Comparison of ENCODE assay signal across 9 cellular contexts in genomic region chr12:49553512-49554088, GRCh38. TPM values are rescaled to one million over a fixed set of nuclear protein-coding genes. Genes with fewer than 3 reads are reported as not detected.
DNase-seq lines count a peak whose midpoint lies in the region; ATAC-seq and TF ChIP-seq lines count a peak whose summit lies in the region.
"Had no signal": no experiment of that assay in that cellular context is flagged by ENCODE, and none has a peak within 500 bp of the region (broad histone marks: within the 10 kb centered on the region; RNA-seq: fewer than 3 reads in every experiment).

No MANE protein-coding gene starts in this region.

- no peak overlapping the region for H3K4me2 ChIP-seq in OCI-LY7 (ENCODE audit: low read length)

- no peak overlapping the region for H3K27ac Mint-ChIP-seq in Caco-2 (ENCODE audit: unreplicated experiment)
- H3K27ac Mint-ChIP-seq in stimulated activated naive B cell treated with anti-CD40 and anti-IgM and Interleukin-4, amounts not matched to agents 10 μg/mL and 1 μg/mL and 100 μg/mL, for 72 hours, result no peak overlapping the region

- ATAC-seq in stimulated activated naive B cell treated with anti-CD40 and anti-IgM and Interleukin-4, amounts not matched to agents 10 μg/mL and 1 μg/mL and 100 μg/mL, for 72 hours (replicated peaks), result peak; percentile 61 to 68
- no peak for ATAC-seq in HG03520 (IDR thresholded peaks at IDR 0.05; ENCODE audit: unreplicated experiment)

- no peak overlapping the region for H2AFZ ChIP-seq in OCI-LY7 (ENCODE audit: low read length)

- DNase-seq in Caco-2 (peak in 1 of 2 experiments; percentile 65), HFF-Myc (ENCODE audit: extremely low read depth, low read depth) (no peak), OCI-LY7 (ENCODE audit: low spot score) (peak; percentile 81), esophagus squamous epithelium (lab: John Stamatoyannopoulos, UW) (no peak), T1000 (lab: John Stamatoyannopoulos, UW) (no peak)
- DNase-seq in stimulated activated naive B cell treated with anti-CD40 and anti-IgM and Interleukin-4, amounts not matched to agents 10 μg/mL and 1 μg/mL and 100 μg/mL, for 72 hours, result no peak
- no peak for DNase-seq in activated CD8-positive, alpha-beta memory T cell treated with anti-CD3 and anti-CD28 coated beads, Interleukin-2, amount 50 U/mL, for 4 hours

- no peaks in the 10 kb centered on the region for H3K9me3 ChIP-seq in Caco-2
- no peaks in the 10 kb centered on the region for H3K9me3 ChIP-seq in OCI-LY7 (ENCODE audit: low read length)
- no peaks in the 10 kb centered on the region for H3K9me3 ChIP-seq in esophagus squamous epithelium

- H3K36me3 ChIP-seq in Caco-2 (ENCODE audit: control insufficient read depth, insufficient read depth, low read length) (no peaks in the 10 kb centered on the region), OCI-LY7 (ENCODE audit: insufficient read depth, low read length) (peaks cover 22% of the 10 kb centered on the region), esophagus squamous epithelium (peaks cover 3 to 31% (median 5%) of the 10 kb centered on the region in 3 donors)

- H3K4me1 ChIP-seq in Caco-2 (no peaks in the 10 kb centered on the region), OCI-LY7 (ENCODE audit: insufficient read depth, low read length, poor library complexity, severe bottlenecking) (peaks cover 19% of the 10 kb centered on the region), esophagus squamous epithelium (peaks cover 13 to 22% (median 13%) of the 10 kb centered on the region in 3 donors)

- no peaks in the 10 kb centered on the region for H4K20me1 ChIP-seq in OCI-LY7 (ENCODE audit: insufficient read depth, low read length)

- WGBS in esophagus squamous epithelium, 2 donors, result 50 to 60% methylated on average over 2 of the region's 2 CpGs

- intact Hi-C loops in Caco-2 (cut with micrococcal nuclease; ENCODE audit: unreplicated experiment) (loop anchor here (1.0 to 2.0 kb wide), 3 partner anchors 27 to 195 kb away; partner anchors contain the start of gene PRPF40B), OCI-LY7 (cut with micrococcal nuclease; ENCODE audit: unreplicated experiment) (loop anchor here (1.0 to 5.0 kb wide), 3 partner anchors 27 to 195 kb away; partner anchors contain the start of gene PRPF40B), esophagus squamous epithelium (cut with DNase I) (no loop called here)

- no peaks in the 10 kb centered on the region for H3K4me1 Mint-ChIP-seq in Caco-2 (ENCODE audit: low read depth, unreplicated experiment)
- H3K4me1 Mint-ChIP-seq in stimulated activated naive B cell treated with anti-CD40 and anti-IgM and Interleukin-4, amounts not matched to agents 10 μg/mL and 1 μg/mL and 100 μg/mL, for 72 hours, result peaks cover 11 to 17% of the 10 kb centered on the region in 2 donors

- peaks cover 11% of the 10 kb centered on the region for H3K36me3 Mint-ChIP-seq in Caco-2 (ENCODE audit: insufficient read depth, unreplicated experiment)
- H3K36me3 Mint-ChIP-seq in stimulated activated naive B cell treated with anti-CD40 and anti-IgM and Interleukin-4, amounts not matched to agents 10 μg/mL and 1 μg/mL and 100 μg/mL, for 72 hours, result peaks cover 6 to 16% of the 10 kb centered on the region in 2 donors
- H3K36me3 Mint-ChIP-seq: IgD-negative memory B cell had no signal

- POLR2A ChIA-PET in Caco-2 (lab: Charles Lee) (no interaction called here), OCI-LY7 (lab: Charles Lee) (interaction anchor here (0.6 to 1.5 kb wide), 7 partner anchors 10 to 331 kb away, joined by 3 to 5 read pairs (median 3); partner anchors contain the start of gene TROAP)

- BruUV-seq in Caco-2 (replicated peaks; lab: Mats Ljungman, UMichigan) (no TSS peak), OCI-LY7 (replicated peaks; lab: Mats Ljungman, UMichigan) (no TSS peak)

- H3K79me2 ChIP-seq in OCI-LY7 (ENCODE audit: insufficient read depth, low read depth, low read length), result no peaks in the 10 kb centered on the region

- no peak overlapping the region for H3K4me3 Mint-ChIP-seq in Caco-2 (ENCODE audit: unreplicated experiment)
- no peak overlapping the region for H3K4me3 Mint-ChIP-seq in stimulated activated naive B cell treated with anti-CD40 and anti-IgM and Interleukin-4, amounts not matched to agents 10 μg/mL and 1 μg/mL and 100 μg/mL, for 72 hours
- H3K4me3 Mint-ChIP-seq: IgD-negative memory B cell had no signal

- TF ChIP-seq CTCF in Caco-2 (IDR thresholded peaks at IDR 0.05; ENCODE audit: insufficient read depth in 1 of 2, low read depth in 1 of 2, low read length in 1 of 2, severe bottlenecking in 1 of 2, unreplicated experiment in 1 of 2), result peak; percentile 81 to 93
- peak; percentile 38 for TF ChIP-seq CTCF in HFF-Myc (IDR thresholded peaks at IDR 0.05; ENCODE audit: low read depth, low read length, missing control alignments)
- peak; percentile 94 for TF ChIP-seq CTCF in OCI-LY7 (conservative IDR thresholded peaks at IDR 0.05; ENCODE audit: low read length)
- peak in 5 of 6 experiments; percentile 32 to 64 (median 50) for TF ChIP-seq CTCF in esophagus squamous epithelium (IDR thresholded peaks at IDR 0.05)

- no peaks in the 10 kb centered on the region for H3K9me3 Mint-ChIP-seq in Caco-2 (ENCODE audit: unreplicated experiment)
- no peaks in the 10 kb centered on the region for H3K9me3 Mint-ChIP-seq in stimulated activated naive B cell treated with anti-CD40 and anti-IgM and Interleukin-4, amounts not matched to agents 10 μg/mL and 1 μg/mL and 100 μg/mL, for 72 hours

- H3K27me3 ChIP-seq in Caco-2 (replicated peaks; ENCODE audit: control insufficient read depth, insufficient read depth, low read length) (no peaks in the 10 kb centered on the region), esophagus squamous epithelium (peaks cover 0 to 27% (median 7%) of the 10 kb centered on the region in 4 donors)

- H3K27ac ChIP-seq in OCI-LY7 (ENCODE audit: low read depth, low read length, poor library complexity, severe bottlenecking), result no peak overlapping the region
- no peak overlapping the region for H3K27ac ChIP-seq in esophagus squamous epithelium

- H3K4me3 ChIP-seq in Caco-2 (ENCODE audit: low read depth, low read length) (no peak overlapping the region), HFF-Myc (replicated peaks; ENCODE audit: low read depth, low read length) (no peak overlapping the region), OCI-LY7 (ENCODE audit: low read depth, low read length, poor library complexity, severe bottlenecking) (no peak overlapping the region), esophagus squamous epithelium (no peak overlapping the region)

- H3K27me3 Mint-ChIP-seq in Caco-2 (ENCODE audit: insufficient read depth, unreplicated experiment), result no peaks in the 10 kb centered on the region
- peaks cover 13 to 21% of the 10 kb centered on the region in 2 donors for H3K27me3 Mint-ChIP-seq in stimulated activated naive B cell treated with anti-CD40 and anti-IgM and Interleukin-4, amounts not matched to agents 10 μg/mL and 1 μg/mL and 100 μg/mL, for 72 hours

- CTCF ChIA-PET in Caco-2 (lab: Charles Lee), result interaction anchor here (0.6 to 3.2 kb wide), 18 partner anchors 9 to 222 kb away, joined by 3 to 46 read pairs (median 4); partner anchors contain the start of genes MCRS1, PRPF40B and TMBIM6
- CTCF ChIA-PET in OCI-LY7 (lab: Charles Lee; ENCODE audit: unreplicated experiment), result interaction anchor here (0.7 to 1.5 kb wide), 4 partner anchors 23 to 197 kb away, joined by 3 to 4 read pairs (median 4); no protein-coding TSS in a partner anchor

- no peak for TF ChIP-seq POLR2A in esophagus squamous epithelium (IDR thresholded peaks at IDR 0.05)

- no peaks in the 10 kb centered on the region for H3K9me2 ChIP-seq in OCI-LY7 (ENCODE audit: insufficient read depth, low read length)

RNA-seq across cellular contexts. Expression of gene MCRS1, which starts 14.3 kb away (rescaled TPM):
- total RNA-seq in Caco-2 (2022) (115 and 122 TPM in 2 replicates), OCI-LY7 (2022) (65.4 and 72.4 TPM in 2 replicates), esophagus squamous epithelium (10 to 100 TPM; 38.8 to 54.2 (median 45.0) TPM)
- 72.0 and 75.6 TPM in 2 replicates for total RNA-seq in OCI-LY7 (2014; rRNA removed; shearing (Covaris generic))

RNA-seq across cellular contexts. Expression of gene KCNH3, which starts 14.8 kb away (rescaled TPM):
- 0.16 and 0.27 TPM in 2 replicates for total RNA-seq in Caco-2 (2022)
- total RNA-seq in OCI-LY7 (2014; rRNA removed; shearing (Covaris generic)), result 0.05 and 0.06 TPM in 2 replicates
- 0.57 TPM in 1 of 2 replicates, not detected in the other for total RNA-seq in OCI-LY7 (2022)
- under 1 TPM in 1 of 4 donors, not detected in 3; 0.38 TPM for total RNA-seq in esophagus squamous epithelium

RNA-seq across cellular contexts. Expression of gene FAM186B, which starts 51.8 kb away (rescaled TPM):
- total RNA-seq in Caco-2 (2022), result 1.4 and 2.2 TPM in 2 replicates
- total RNA-seq in OCI-LY7 (2014; rRNA removed; shearing (Covaris generic)), result 0.21 and 0.60 TPM in 2 replicates
- total RNA-seq in OCI-LY7 (2022), result 2.4 and 2.8 TPM in 2 replicates
- total RNA-seq in esophagus squamous epithelium, result 1 to 10 TPM in 1 of 4 donors, under 1 TPM in 1, not detected in 2; 0.19 to 1.1 TPM

Comparison
In these comparisons a context has a peak if more than half of its experiments do, and no peak if none do; other contexts are left out.
1. CTCF ChIP-seq: peak in every context shown above with its lines; median percentile 94 in OCI-LY7; 87 in Caco-2; 50 in esophagus squamous epithelium; 38 in HFF-Myc.